Comparison of ENCODE assay signal across 14 cellular contexts in the genomic region with DNA sequence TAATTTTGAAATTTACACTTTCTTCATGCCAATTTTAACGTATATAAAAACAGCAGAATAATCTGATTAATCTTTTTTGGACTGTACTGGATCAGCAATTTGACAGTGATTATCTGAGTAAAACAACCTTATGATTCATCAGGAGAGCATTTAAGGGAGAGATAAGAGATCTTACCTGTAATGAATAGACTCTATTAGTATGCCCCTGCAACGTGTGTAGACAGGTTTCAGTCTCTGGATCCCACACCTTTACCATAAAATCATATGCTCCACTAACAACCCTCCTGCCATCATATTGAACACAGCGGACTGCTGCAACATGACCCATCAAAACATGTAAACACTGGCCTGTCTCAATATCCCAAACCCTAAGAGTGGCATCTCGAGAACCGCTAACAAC.
DNase-seq lines count a peak whose midpoint lies in the region; FAIRE-seq and TF ChIP-seq lines count a peak whose summit lies in the region.
"Had no signal": no experiment of that assay in that cellular context is flagged by ENCODE, and none has a peak within 500 bp of the region (broad histone marks: within the 10 kb centered on the region; RNA-seq: fewer than 3 reads in every experiment).

No MANE protein-coding gene starts in this region.

- no peak overlapping the region for H3K4me3 Mint-ChIP-seq in type B pancreatic cell
- H3K4me3 Mint-ChIP-seq: IgD-negative memory B cell had no signal

- H3K27me3 Mint-ChIP-seq in type B pancreatic cell: no peaks in the 10 kb centered on the region
- H3K27me3 Mint-ChIP-seq: IgD-negative memory B cell had no signal

- H3K9me3 Mint-ChIP-seq in type B pancreatic cell: peaks cover 6% of the 10 kb centered on the region
- H3K9me3 Mint-ChIP-seq: IgD-negative memory B cell had no signal

- TF ChIP-seq CTCF in bronchial epithelial cell (IDR thresholded peaks at IDR 0.05; ENCODE audit: insufficient read depth, low read length, severe bottlenecking) (no peak), type B pancreatic cell (conservative IDR thresholded peaks at IDR 0.05) (no peak)

- peaks cover 8% of the 10 kb centered on the region for H3K4me1 Mint-ChIP-seq in type B pancreatic cell (ENCODE audit: unreplicated experiment)
- H3K4me1 Mint-ChIP-seq: IgD-negative memory B cell had no signal

- DNase-seq in NCI-H1105 treated with DMSO at 0.1 percent for 48 hours (lab: John Stamatoyannopoulos, UW): peak; percentile 58
- peak; percentile 50 for DNase-seq in NCI-H2171 treated with DMSO at 0.1 percent for 48 hours (lab: John Stamatoyannopoulos, UW)
- peak; percentile 98 for DNase-seq in bronchial epithelial cell (ENCODE audit: low read depth)
- no peak for DNase-seq in type B pancreatic cell (ENCODE audit: extremely low spot score, unreplicated experiment)
- DNase-seq in amygdala (lab: John Stamatoyannopoulos, UW): no peak
- DNase-seq in medulla oblongata (ENCODE audit: extremely low spot score): no peak
- no peak for DNase-seq in hepatic stellate cell (ENCODE audit: low spot score)
- DNase-seq: H7, NCI-H1436 treated with DMSO at 0.1 percent for 48 hours, NCI-H510A, Peyer's patch, SHP77 treated with DMSO at 0.1 percent for 48 hours, T-helper 1 cell had no signal

- H3K27me3 ChIP-seq in bronchial epithelial cell (ENCODE audit: control insufficient read depth, insufficient read depth, low read length): no peaks in the 10 kb centered on the region
- H3K27me3 ChIP-seq: Peyer's patch had no signal

- H3K36me3 Mint-ChIP-seq in type B pancreatic cell: peaks cover 45% of the 10 kb centered on the region

- FAIRE-seq in bronchial epithelial cell (lab: Jason Lieb, UNC): no peak

- no peak overlapping the region for H3K4me3 ChIP-seq in bronchial epithelial cell (ENCODE audit: low read depth, low read length)
- H3K4me3 ChIP-seq: Peyer's patch had no signal

- peak overlapping the region; percentile 21 for H3K27ac Mint-ChIP-seq in type B pancreatic cell

- H3K36me3 ChIP-seq in bronchial epithelial cell (ENCODE audit: control insufficient read depth, insufficient read depth, low read length): peaks cover 8% of the 10 kb centered on the region

Comparison
In these comparisons a context has a peak if more than half of its experiments do, and no peak if none do; other contexts are left out.
1. DNase-seq: peak in NCI-H1105 treated with DMSO at 0.1 percent for 48 hours (single experiment), NCI-H2171 treated with DMSO at 0.1 percent for 48 hours (single experiment) and bronchial epithelial cell (single experiment); none in type B pancreatic cell (single experiment), amygdala (0 of 56), medulla oblongata (single experiment) and hepatic stellate cell (single experiment).